21 cellular contexts compared by ENCODE assay signal in genomic region chr2:221563601-221564000, GRCh38. TPM values are rescaled to one million over a fixed set of nuclear protein-coding genes. Genes with fewer than 3 reads are reported as not detected.
DNase-seq lines count a peak whose midpoint lies in the region; ATAC-seq and TF ChIP-seq lines count a peak whose summit lies in the region.
"Had no signal": no experiment of that assay in that cellular context is flagged by ENCODE, and none has a peak within 500 bp of the region (broad histone marks: within the 10 kb centered on the region; RNA-seq: fewer than 3 reads in every experiment).

No MANE protein-coding gene starts in this region.

- peak overlapping the region in 3 of 5 experiments; percentile 63 to 80 (median 77) for H3K4me3 Mint-ChIP-seq in brain
- H3K4me3 Mint-ChIP-seq in effector memory CD8-positive, alpha-beta T cell, result no peak overlapping the region
- H3K4me3 Mint-ChIP-seq in activated CD4-positive, alpha-beta T cell treated with anti-CD3 and anti-CD28 coated beads, Interleukin-2, amount 10 ng/mL, durations not matched to agents 24 days and 14 days, result no peak overlapping the region
- H3K4me3 Mint-ChIP-seq in stimulated activated effector memory CD8-positive, alpha-beta T cell treated with anti-CD3 and anti-CD28 coated beads, Interleukin-12 subunit alpha, Interleukin-12 subunit beta, amount 100 ng/mL, for 72 hours, result no peak overlapping the region

- H3K27ac ChIP-seq in right cardiac atrium (ENCODE audit: low read length) (peak overlapping the region; percentile 39), right atrium auricular region (no peak overlapping the region), PC-3 (ENCODE audit: low read length) (no peak overlapping the region)
- H3K27ac ChIP-seq: C4-2B, RWPE1 had no signal

- H3K4me1 ChIP-seq in right cardiac atrium (ENCODE audit: control insufficient read depth, insufficient read depth, low read length) (peaks cover 3% of the 10 kb centered on the region), right atrium auricular region (peaks cover 0 to 34% of the 10 kb centered on the region in 2 donors), PC-3 (ENCODE audit: insufficient read depth, low read length) (peaks cover 7% of the 10 kb centered on the region; the same call in 1 of the 2 replicates)

- CTCF ChIA-PET in PC-3 (lab: Charles Lee), result no interaction called here

- no peaks in the 10 kb centered on the region for H3K9me3 Mint-ChIP-seq in brain
- H3K9me3 Mint-ChIP-seq in effector memory CD8-positive, alpha-beta T cell, result no peaks in the 10 kb centered on the region
- no peaks in the 10 kb centered on the region for H3K9me3 Mint-ChIP-seq in activated CD4-positive, alpha-beta T cell treated with anti-CD3 and anti-CD28 coated beads, Interleukin-2, amount 10 ng/mL, durations not matched to agents 24 days and 14 days
- no peaks in the 10 kb centered on the region for H3K9me3 Mint-ChIP-seq in stimulated activated effector memory CD8-positive, alpha-beta T cell treated with anti-CD3 and anti-CD28 coated beads, Interleukin-12 subunit alpha, Interleukin-12 subunit beta, amount 100 ng/mL, for 72 hours

- intact Hi-C loops in right cardiac atrium (cut with DNase I), result loop anchor here in 2 of 4 donors (10.0 kb wide), 2 partner anchors 49 to 109 kb away; no protein-coding TSS in a partner anchor
- intact Hi-C loops in activated CD4-positive, alpha-beta T cell treated with anti-CD3 and anti-CD28 coated beads, Interleukin-2, amount 10 ng/mL, durations not matched to agents 24 days and 14 days (cut with micrococcal nuclease), result no loop called here
- intact Hi-C loops in PC-3 (cut with micrococcal nuclease), result no loop called here

- H3K27ac Mint-ChIP-seq in brain, result peak overlapping the region in 2 of 5 experiments; percentile 36 to 74
- no peak overlapping the region for H3K27ac Mint-ChIP-seq in effector memory CD8-positive, alpha-beta T cell
- H3K27ac Mint-ChIP-seq in activated CD4-positive, alpha-beta T cell treated with anti-CD3 and anti-CD28 coated beads, Interleukin-2, amount 10 ng/mL, durations not matched to agents 24 days and 14 days, result no peak overlapping the region
- no peak overlapping the region for H3K27ac Mint-ChIP-seq in stimulated activated effector memory CD8-positive, alpha-beta T cell treated with anti-CD3 and anti-CD28 coated beads, Interleukin-12 subunit alpha, Interleukin-12 subunit beta, amount 100 ng/mL, for 72 hours

- peaks cover 59% of the 10 kb centered on the region for H3K36me3 Mint-ChIP-seq in brain
- H3K36me3 Mint-ChIP-seq in effector memory CD8-positive, alpha-beta T cell (ENCODE audit: insufficient read depth), result peaks cover 27% of the 10 kb centered on the region
- peaks cover 8% of the 10 kb centered on the region for H3K36me3 Mint-ChIP-seq in activated CD4-positive, alpha-beta T cell treated with anti-CD3 and anti-CD28 coated beads, Interleukin-2, amount 10 ng/mL, durations not matched to agents 24 days and 14 days (ENCODE audit: low read depth)
- peaks cover 6% of the 10 kb centered on the region for H3K36me3 Mint-ChIP-seq in stimulated activated effector memory CD8-positive, alpha-beta T cell treated with anti-CD3 and anti-CD28 coated beads, Interleukin-12 subunit alpha, Interleukin-12 subunit beta, amount 100 ng/mL, for 72 hours

- H3K9me2 ChIP-seq in PC-3 (replicated peaks; ENCODE audit: low read length), result no peaks in the 10 kb centered on the region

- TF ChIP-seq CTCF in right atrium auricular region (IDR thresholded peaks at IDR 0.05) (no peak), brain (conservative IDR thresholded peaks at IDR 0.05) (no peak), PC-3 (conservative IDR thresholded peaks at IDR 0.05; ENCODE audit: low read depth, low read length) (no peak)

- no peaks in the 10 kb centered on the region for H3K9me3 ChIP-seq in right cardiac atrium (ENCODE audit: control insufficient read depth, low read length)
- H3K9me3 ChIP-seq in right atrium auricular region, result no peaks in the 10 kb centered on the region
- H3K9me3 ChIP-seq in PC-3 (ENCODE audit: low read length), result no peaks in the 10 kb centered on the region

- H3K79me2 ChIP-seq in PC-3 (ENCODE audit: low read length), result no peaks in the 10 kb centered on the region

- H4K20me1 ChIP-seq in PC-3 (ENCODE audit: low read length), result no peaks in the 10 kb centered on the region

- no peak overlapping the region for H3K4me2 ChIP-seq in PC-3 (ENCODE audit: low read length)

- POLR2A ChIA-PET in PC-3 (lab: Charles Lee; ENCODE audit: unreplicated experiment), result no interaction called here

- BruUV-seq in PC-3 (replicated peaks; lab: Mats Ljungman, UMichigan), result no TSS peak

- no peaks in the 10 kb centered on the region for H3F3A ChIP-seq in PC-3 (ENCODE audit: low read length, unreplicated experiment)

- H3K27me3 Mint-ChIP-seq in brain, result peaks cover 10% of the 10 kb centered on the region
- H3K27me3 Mint-ChIP-seq in effector memory CD8-positive, alpha-beta T cell, result no peaks in the 10 kb centered on the region
- H3K27me3 Mint-ChIP-seq in activated CD4-positive, alpha-beta T cell treated with anti-CD3 and anti-CD28 coated beads, Interleukin-2, amount 10 ng/mL, durations not matched to agents 24 days and 14 days, result peaks cover 30% of the 10 kb centered on the region

- DNase-seq in right cardiac atrium (no peak), right atrium auricular region (ENCODE audit: low spot score) (no peak), PC-3 (no peak)
- no peak for DNase-seq in effector memory CD8-positive, alpha-beta T cell
- DNase-seq in activated CD4-positive, alpha-beta T cell treated with anti-CD3 and anti-CD28 coated beads, Interleukin-2, amount 10 ng/mL, durations not matched to agents 24 days and 14 days, result no peak
- no peak for DNase-seq in stimulated activated effector memory CD8-positive, alpha-beta T cell treated with anti-CD3 and anti-CD28 coated beads, Interleukin-12 subunit alpha, Interleukin-12 subunit beta, amount 100 ng/mL, for 72 hours (ENCODE audit: low spot score in 2 of 2)
- DNase-seq: DMS53, GF-D8, Kasumi-1, MM.1S, NCI-H1048, NCI-H1417 treated with DMSO at 0.1 percent for 48 hours, NCI-H1930, NCI-H226, NCI-H526 treated with DMSO at 0.1 percent for 48 hours, SIG-M5 had no signal

- H3K27me3 ChIP-seq in right cardiac atrium (ENCODE audit: control insufficient read depth, insufficient read depth) (no peaks in the 10 kb centered on the region), right atrium auricular region (no peaks in the 10 kb centered on the region), PC-3 (ENCODE audit: low read length) (no peaks in the 10 kb centered on the region)

- 73% methylated on average over 9 of the region's 9 CpGs for WGBS in right cardiac atrium

- H3K9ac ChIP-seq in PC-3 (ENCODE audit: low read length), result no peak overlapping the region

- ATAC-seq in right cardiac atrium (peak in 1 of 2 donors; percentile 22), PC-3 (no peak), GM18519 (IDR thresholded peaks at IDR 0.05; ENCODE audit: low FRiP score, unreplicated experiment) (no peak)
- peak; percentile 12 for ATAC-seq in effector memory CD8-positive, alpha-beta T cell (replicated peaks)
- no peak for ATAC-seq in stimulated activated effector memory CD8-positive, alpha-beta T cell treated with anti-CD3 and anti-CD28 coated beads, Interleukin-12 subunit alpha, Interleukin-12 subunit beta, amount 100 ng/mL, for 72 hours
- ATAC-seq: SK-N-SH treated with all-trans-retinoic acid at 6 μM for 48 hours had no signal

- H3K4me3 ChIP-seq in right cardiac atrium (ENCODE audit: low read length), result no peak overlapping the region
- H3K4me3 ChIP-seq in right atrium auricular region, result no peak overlapping the region
- no peak overlapping the region for H3K4me3 ChIP-seq in PC-3 (ENCODE audit: low read length)

- H3K36me3 ChIP-seq in right atrium auricular region (peaks cover 5% of the 10 kb centered on the region), PC-3 (ENCODE audit: low read depth, low read length) (no peaks in the 10 kb centered on the region)

- H3K4me1 Mint-ChIP-seq in brain, result peaks cover 99% of the 10 kb centered on the region
- peaks cover 4 to 24% of the 10 kb centered on the region in 2 donors for H3K4me1 Mint-ChIP-seq in effector memory CD8-positive, alpha-beta T cell (ENCODE audit: low read depth in 2 of 2)
- no peaks in the 10 kb centered on the region for H3K4me1 Mint-ChIP-seq in activated CD4-positive, alpha-beta T cell treated with anti-CD3 and anti-CD28 coated beads, Interleukin-2, amount 10 ng/mL, durations not matched to agents 24 days and 14 days
- peaks cover 15% of the 10 kb centered on the region for H3K4me1 Mint-ChIP-seq in stimulated activated effector memory CD8-positive, alpha-beta T cell treated with anti-CD3 and anti-CD28 coated beads, Interleukin-12 subunit alpha, Interleukin-12 subunit beta, amount 100 ng/mL, for 72 hours

- no peak overlapping the region for H2AFZ ChIP-seq in PC-3 (ENCODE audit: low read length)

RNA-seq across cellular contexts. Expression of gene EPHA4, which starts 8.5 kb away (rescaled TPM):
- total RNA-seq in right cardiac atrium (100 to 1,000 TPM in 3 of 4 donors, 10 to 100 TPM in 1; 76.9 to 110 (median 104) TPM), right atrium auricular region (100 to 1,000 TPM in 1 of 2 donors, 10 to 100 TPM in 1; 74.2 to 107 TPM), PC-3 (2014; rRNA removed) (3.3 and 3.6 TPM in 2 replicates)
- polyA plus RNA-seq in right cardiac atrium (25.9 TPM), brain (ENCODE audit: insufficient read depth, low read depth, low replicate concordance) (6.1 TPM)
- 0.31 and 0.63 TPM in 2 replicates for total RNA-seq in activated CD4-positive, alpha-beta T cell treated with anti-CD3 and anti-CD28 coated beads, Interleukin-2, amount 10 ng/mL, durations not matched to agents 24 days and 14 days

Comparison
In these comparisons a context has a peak if more than half of its experiments do, and no peak if none do; other contexts are left out.
1. H3K4me3 Mint-ChIP-seq: peak in brain (3 of 5); none in effector memory CD8-positive, alpha-beta T cell (0 of 2), activated CD4-positive, alpha-beta T cell treated with anti-CD3 and anti-CD28 coated beads, Interleukin-2, amount 10 ng/mL, durations not matched to agents 24 days and 14 days (single experiment) and stimulated activated effector memory CD8-positive, alpha-beta T cell treated with anti-CD3 and anti-CD28 coated beads, Interleukin-12 subunit alpha, Interleukin-12 subunit beta, amount 100 ng/mL, for 72 hours (single experiment).
2. RNA of gene EPHA4, which starts 8.5 kb away (total RNA-seq): 74.2 to 107 TPM in right atrium auricular region and 76.9 to 110 TPM in right cardiac atrium; 3.3 to 3.6 TPM in PC-3 and 0.31 to 0.63 TPM in activated CD4-positive, alpha-beta T cell treated with anti-CD3 and anti-CD28 coated beads, Interleukin-2, amount 10 ng/mL, durations not matched to agents 24 days and 14 days; every median in the first group is over 10 times any median in the second.